1 cellular context compared by ENCODE assay signal in the genomic region with DNA sequence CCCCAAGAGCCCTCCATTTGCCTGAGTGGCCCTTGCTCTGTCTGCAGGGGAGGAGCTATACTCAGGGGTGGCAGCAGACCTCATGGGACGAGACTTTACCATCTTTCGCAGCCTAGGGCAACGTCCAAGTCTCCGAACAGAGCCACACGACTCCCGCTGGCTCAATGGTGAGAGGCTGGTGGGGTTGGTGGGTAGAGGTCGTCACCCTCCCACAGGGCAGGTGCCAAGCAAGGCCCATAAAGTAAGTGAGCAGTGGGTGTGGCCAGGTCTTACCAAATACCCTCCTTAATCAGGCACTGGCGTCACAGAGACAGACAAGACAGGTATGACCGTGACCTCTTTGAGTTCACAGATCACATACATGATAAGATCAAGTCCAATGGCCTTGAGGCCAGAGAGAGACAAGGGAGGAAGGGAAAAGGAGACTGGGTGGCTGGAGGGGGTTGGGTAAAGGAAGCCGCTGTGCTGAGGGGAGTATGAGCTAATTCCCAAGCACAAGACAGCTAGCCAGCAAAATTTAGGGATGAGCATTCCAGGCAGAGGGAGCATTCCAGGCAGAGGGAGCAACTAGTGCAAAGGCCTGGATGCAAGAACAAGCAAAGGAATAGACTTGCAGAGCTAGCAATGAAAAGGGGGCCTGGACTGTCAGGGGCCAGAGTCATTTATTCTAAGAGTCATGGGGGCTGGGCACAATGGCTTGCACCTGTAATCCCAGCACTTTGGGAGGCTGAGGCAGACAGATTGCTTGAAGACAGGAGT.
TF ChIP-seq lines count a peak whose summit lies in the region.

No MANE protein-coding gene starts in this region.

TF ChIP-seq in HCT116, 20 proteins besides CTCF, POLR2A, EP300 and RAD21 (continued from another document):
- TF ChIP-seq, protein P1, sequence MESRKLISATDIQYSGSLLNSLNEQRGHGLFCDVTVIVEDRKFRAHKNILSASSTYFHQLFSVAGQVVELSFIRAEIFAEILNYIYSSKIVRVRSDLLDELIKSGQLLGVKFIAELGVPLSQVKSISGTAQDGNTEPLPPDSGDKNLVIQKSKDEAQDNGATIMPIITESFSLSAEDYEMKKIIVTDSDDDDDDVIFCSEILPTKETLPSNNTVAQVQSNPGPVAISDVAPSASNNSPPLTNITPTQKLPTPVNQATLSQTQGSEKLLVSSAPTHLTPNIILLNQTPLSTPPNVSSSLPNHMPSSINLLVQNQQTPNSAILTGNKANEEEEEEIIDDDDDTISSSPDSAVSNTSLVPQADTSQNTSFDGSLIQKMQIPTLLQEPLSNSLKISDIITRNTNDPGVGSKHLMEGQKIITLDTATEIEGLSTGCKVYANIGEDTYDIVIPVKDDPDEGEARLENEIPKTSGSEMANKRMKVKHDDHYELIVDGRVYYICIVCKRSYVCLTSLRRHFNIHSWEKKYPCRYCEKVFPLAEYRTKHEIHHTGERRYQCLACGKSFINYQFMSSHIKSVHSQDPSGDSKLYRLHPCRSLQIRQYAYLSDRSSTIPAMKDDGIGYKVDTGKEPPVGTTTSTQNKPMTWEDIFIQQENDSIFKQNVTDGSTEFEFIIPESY (IDR thresholded peaks at IDR 0.05; ENCODE audit: extremely low read depth, insufficient replicate concordance, low read length): no peak
